ENCODE assay signal across 1 cellular context in genomic region chr6:113873043-113873667, GRCh38.
A peak's percentile ranks its signal among the peaks of the same experiment; 100 is the strongest.
TF ChIP-seq lines count a peak whose summit lies in the region.

No MANE protein-coding gene starts in this region.

TF ChIP-seq in HepG2, 621 proteins besides CTCF, POLR2A, EP300 and RAD21 (continued from another document and continues in another):
- TF ChIP-seq MAX (IDR thresholded peaks at IDR 0.05) (no peak), REPIN1 (CRISPR knock-in tag; IDR thresholded peaks at IDR 0.05; ENCODE audit: borderline replicate concordance, low read depth) (no peak), LCORL (IDR thresholded peaks at IDR 0.05) (no peak), LCORL (CRISPR knock-in tag; IDR thresholded peaks at IDR 0.05) (peak; percentile 63; the same call in 1 of the 2 replicates), TCF7 (IDR thresholded peaks at IDR 0.05; ENCODE audit: low read depth) (no peak), ZNF33A (CRISPR knock-in tag; IDR thresholded peaks at IDR 0.05; ENCODE audit: borderline replicate concordance) (no peak), SMYD3 (CRISPR knock-in tag; IDR thresholded peaks at IDR 0.05) (no peak), ZNF607 (CRISPR knock-in tag; IDR thresholded peaks at IDR 0.05; ENCODE audit: borderline replicate concordance) (no peak), RBM22 (optimal IDR thresholded peaks at IDR 0.05; ENCODE audit: low read length) (no peak), ZNF572 (CRISPR knock-in tag; IDR thresholded peaks at IDR 0.05) (no peak), PPARG (CRISPR knock-in tag; conservative IDR thresholded peaks at IDR 0.05) (no peak), MED8 (CRISPR knock-in tag; IDR thresholded peaks at IDR 0.05; ENCODE audit: insufficient replicate concordance) (no peak), GPBP1L1 (CRISPR knock-in tag; IDR thresholded peaks at IDR 0.05) (no peak), GZF1 (CRISPR knock-in tag; IDR thresholded peaks at IDR 0.05) (no peak), GATAD1 (CRISPR knock-in tag; IDR thresholded peaks at IDR 0.05) (no peak), ZGPAT (CRISPR knock-in tag; IDR thresholded peaks at IDR 0.05) (peak; percentile 61), ZSCAN5A (CRISPR knock-in tag; IDR thresholded peaks at IDR 0.05; ENCODE audit: borderline replicate concordance) (peak; percentile 44; the same call in 1 of the 2 replicates), NFRKB (IDR thresholded peaks at IDR 0.05) (no peak), ZSCAN22 (CRISPR knock-in tag; IDR thresholded peaks at IDR 0.05) (no peak), CHD2 (IDR thresholded peaks at IDR 0.05; ENCODE audit: low read depth, low read length) (no peak), HES4 (CRISPR knock-in tag; IDR thresholded peaks at IDR 0.05; ENCODE audit: borderline replicate concordance) (no peak), HOXD1 (CRISPR knock-in tag; IDR thresholded peaks at IDR 0.05) (no peak), ZHX1 (CRISPR knock-in tag; IDR thresholded peaks at IDR 0.05; ENCODE audit: low read depth) (no peak), ZBTB33 (CRISPR knock-in tag; IDR thresholded peaks at IDR 0.05) (no peak), GLMP (CRISPR knock-in tag; IDR thresholded peaks at IDR 0.05; ENCODE audit: borderline replicate concordance) (no peak), ARID2 (CRISPR knock-in tag; IDR thresholded peaks at IDR 0.05; ENCODE audit: borderline replicate concordance) (no peak), ZSCAN30 (CRISPR knock-in tag; IDR thresholded peaks at IDR 0.05) (no peak), GTF3A (CRISPR knock-in tag; conservative IDR thresholded peaks at IDR 0.05) (no peak), ZNF512 (CRISPR knock-in tag; IDR thresholded peaks at IDR 0.05) (no peak), KDM5A (IDR thresholded peaks at IDR 0.05; ENCODE audit: borderline replicate concordance, low read length) (no peak), ZNF180 (CRISPR knock-in tag; IDR thresholded peaks at IDR 0.05; ENCODE audit: borderline replicate concordance, low read depth) (no peak), ZNF614 (CRISPR knock-in tag; IDR thresholded peaks at IDR 0.05; ENCODE audit: borderline replicate concordance) (no peak), SETDB1 (CRISPR knock-in tag; IDR thresholded peaks at IDR 0.05; ENCODE audit: borderline replicate concordance) (no peak), ZNF83 (CRISPR knock-in tag; IDR thresholded peaks at IDR 0.05; ENCODE audit: borderline replicate concordance) (no peak), SIN3B (IDR thresholded peaks at IDR 0.05; ENCODE audit: low read length) (no peak), IRX3 (CRISPR knock-in tag; IDR thresholded peaks at IDR 0.05; ENCODE audit: borderline replicate concordance, low read depth) (no peak), ZNF550 (CRISPR knock-in tag; IDR thresholded peaks at IDR 0.05; ENCODE audit: borderline replicate concordance) (no peak), TBL1XR1 (IDR thresholded peaks at IDR 0.05; ENCODE audit: borderline replicate concordance, low read length, partially characterized antibody) (no peak), SMAD1 (CRISPR knock-in tag; IDR thresholded peaks at IDR 0.05; ENCODE audit: borderline replicate concordance, low read depth) (no peak), ZSCAN31 (CRISPR knock-in tag; IDR thresholded peaks at IDR 0.05; ENCODE audit: low read depth) (no peak), ZFX (CRISPR knock-in tag; IDR thresholded peaks at IDR 0.05; ENCODE audit: low read depth) (0 out of 2 replicates have a peak, but pooled peaks have one; percentile 20), GTF2F1 (IDR thresholded peaks at IDR 0.05; ENCODE audit: low read length) (no peak), DNMT3B (CRISPR knock-in tag; conservative IDR thresholded peaks at IDR 0.05) (no peak), ZC3H13 (CRISPR knock-in tag; IDR thresholded peaks at IDR 0.05) (no peak), BORCS8-MEF2B (CRISPR knock-in tag; IDR thresholded peaks at IDR 0.05) (no peak), ZZZ3 (CRISPR knock-in tag; IDR thresholded peaks at IDR 0.05; ENCODE audit: borderline replicate concordance) (0 out of 2 replicates have a peak, but pooled peaks have one; percentile 33), KLF12 (CRISPR knock-in tag; IDR thresholded peaks at IDR 0.05; ENCODE audit: borderline replicate concordance) (no peak), THRA (CRISPR knock-in tag; IDR thresholded peaks at IDR 0.05; ENCODE audit: borderline replicate concordance) (no peak), ARNT2 (CRISPR knock-in tag; IDR thresholded peaks at IDR 0.05; ENCODE audit: low read depth) (0 out of 2 replicates have a peak, but pooled peaks have one; percentile 45), ZNF414 (CRISPR knock-in tag; IDR thresholded peaks at IDR 0.05) (no peak), ATF6 (CRISPR knock-in tag; conservative IDR thresholded peaks at IDR 0.05) (no peak)
